ENCODE assay signal across 8 cellular contexts in genomic region chr5:59724482-59725392, GRCh38.
DNase-seq lines count a peak whose midpoint lies in the region; ATAC-seq, FAIRE-seq and TF ChIP-seq lines count a peak whose summit lies in the region.

No MANE protein-coding gene starts in this region.

- intact Hi-C loops in PC-9 (cut with micrococcal nuclease; ENCODE audit: unreplicated experiment): loop anchor here (5.0 kb wide), 1 partner anchor 73 kb away; no protein-coding TSS in a partner anchor

- H3K27me3 ChIP-seq in BE2C (no peaks in the 10 kb centered on the region), PC-9 (ENCODE audit: insufficient read depth, low read depth) (no peaks in the 10 kb centered on the region), parathyroid adenoma (ENCODE audit: control insufficient read depth, insufficient read depth, low read length) (no peaks in the 10 kb centered on the region)

- H2AFZ ChIP-seq in PC-9 (no peak overlapping the region), parathyroid adenoma (no peak overlapping the region)

- DNase-seq in BE2C (peak; percentile 71), PC-9 (peak in 1 of 2 experiments; percentile 9), epithelial cell of esophagus (ENCODE audit: low read depth) (peak; percentile 46), frontal cortex (ENCODE audit: low spot score in 2 of 2) (no peak)

- H3K4me2 ChIP-seq in PC-9: no peak overlapping the region
- no peak overlapping the region for H3K4me2 ChIP-seq in parathyroid adenoma (ENCODE audit: low read length)

- POLR2A ChIA-PET in PC-9 (lab: Charles Lee; ENCODE audit: unreplicated experiment): no interaction called here

- H3K4me3 ChIP-seq in BE2C (ENCODE audit: low read depth, low read length): no peak overlapping the region
- H3K4me3 ChIP-seq in PC-9: no peak overlapping the region
- H3K4me3 ChIP-seq in epithelial cell of esophagus (ENCODE audit: low read length): no peak overlapping the region
- H3K4me3 ChIP-seq in parathyroid adenoma (ENCODE audit: low read depth, low read length): no peak overlapping the region

- TF ChIP-seq CTCF in BE2C (IDR thresholded peaks at IDR 0.05; ENCODE audit: low read depth, low read length) (peak; percentile 93), GM12874 (IDR thresholded peaks at IDR 0.05; ENCODE audit: insufficient read depth, low read depth, low read length) (peak; percentile 65; the same call in 1 of the 2 replicates), PC-9 (conservative IDR thresholded peaks at IDR 0.05) (peak; percentile 64), epithelial cell of esophagus (IDR thresholded peaks at IDR 0.05; ENCODE audit: insufficient read depth, low read depth, low read length, missing control alignments) (peak; percentile 67), parathyroid adenoma (IDR thresholded peaks at IDR 0.05) (peak; percentile 42)

- FAIRE-seq in frontal cortex (lab: Jason Lieb, UNC): no peak

- H3K4me1 ChIP-seq in BE2C (no peaks in the 10 kb centered on the region), PC-9 (replicated peaks; ENCODE audit: insufficient read depth) (peaks cover 12% of the 10 kb centered on the region), parathyroid adenoma (no peaks in the 10 kb centered on the region)

- H3K36me3 ChIP-seq in BE2C (no peaks in the 10 kb centered on the region), PC-9 (ENCODE audit: low read depth) (no peaks in the 10 kb centered on the region), parathyroid adenoma (ENCODE audit: control insufficient read depth, insufficient read depth, low read length) (no peaks in the 10 kb centered on the region)

- H3F3A ChIP-seq in PC-9 (ENCODE audit: insufficient read depth, low read depth): peaks cover 4% of the 10 kb centered on the region; the same call in 1 of the 2 replicates

- CTCF ChIA-PET in PC-9 (lab: Charles Lee): interaction anchor here (0.6 kb wide), 1 partner anchor 666 kb away, joined by 5 read pairs; no protein-coding TSS in a partner anchor

- no TSS peak for BruUV-seq in PC-9 (replicated peaks; lab: Mats Ljungman, UMichigan)

- H3K27ac ChIP-seq in PC-9 (no peak overlapping the region), parathyroid adenoma (no peak overlapping the region)

- no peaks in the 10 kb centered on the region for H3K9me2 ChIP-seq in PC-9 (ENCODE audit: insufficient read depth)

- no peaks in the 10 kb centered on the region for H3K79me2 ChIP-seq in PC-9 (ENCODE audit: low read depth)
- no peaks in the 10 kb centered on the region for H3K79me2 ChIP-seq in parathyroid adenoma

- ATAC-seq in HG03097 (IDR thresholded peaks at IDR 0.05; ENCODE audit: low FRiP score, unreplicated experiment) (peak; percentile 91), HG03469 (IDR thresholded peaks at IDR 0.05; ENCODE audit: unreplicated experiment) (no peak)

- H3K9me3 ChIP-seq in BE2C: no peaks in the 10 kb centered on the region
- H3K9me3 ChIP-seq in PC-9 (ENCODE audit: insufficient read depth, low read depth): no peaks in the 10 kb centered on the region
- H3K9me3 ChIP-seq in parathyroid adenoma (ENCODE audit: control insufficient read depth, low read length): no peaks in the 10 kb centered on the region

- H3K9ac ChIP-seq in parathyroid adenoma: no peak overlapping the region

- no peaks in the 10 kb centered on the region for H4K20me1 ChIP-seq in PC-9 (ENCODE audit: insufficient read depth)

Comparison
In these comparisons a context has a peak if more than half of its experiments do, and no peak if none do; other contexts are left out.
1. DNase-seq: peak in BE2C (single experiment) and epithelial cell of esophagus (single experiment); none in frontal cortex (0 of 2).
2. CTCF ChIP-seq: peak in every context shown above with its lines; median percentile 93 in BE2C; 67 in epithelial cell of esophagus; 65 in GM12874; 64 in PC-9; 42 in parathyroid adenoma.